8 cellular contexts compared by ENCODE assay signal in genomic region chr6:33317668-33318425, GRCh38. TPM values are rescaled to one million over a fixed set of nuclear protein-coding genes. Genes with fewer than 3 reads are reported as not detected.
DNase-seq lines count a peak whose midpoint lies in the region; ATAC-seq and TF ChIP-seq lines count a peak whose summit lies in the region.

Gene ZBTB22, minus strand, starts transcription at chr6:33317744. Its CDS starts 828 bp downstream, at chr6:33316916.

- H3K27me3 ChIP-seq in HUES64 (ENCODE audit: insufficient read depth, low read length) (no peaks in the 10 kb centered on the region), OCI-LY1 (ENCODE audit: insufficient read depth, low read length) (no peaks in the 10 kb centered on the region)

- peaks cover 10% of the 10 kb centered on the region; the same call in 1 of the 2 replicates for H3K79me2 ChIP-seq in OCI-LY1 (ENCODE audit: insufficient read depth, low read length)

- no peaks in the 10 kb centered on the region for H3K9me3 Mint-ChIP-seq in endothelial cell (ENCODE audit: unreplicated experiment)

- no peak within 1 kb of the TSS for H2AFZ ChIP-seq in OCI-LY1 (ENCODE audit: low read length)

- H3K4me3 ChIP-seq in HUES64 (ENCODE audit: low read length) = peak within 1 kb of the TSS; percentile 98
- peak within 1 kb of the TSS; percentile 66 for H3K4me3 ChIP-seq in OCI-LY1 (ENCODE audit: low read depth, low read length, poor library complexity, severe bottlenecking)

- DNase-seq in COLO829 (ENCODE audit: low spot score) = peak; percentile 94
- DNase-seq in activated CD8-positive, alpha-beta memory T cell treated with anti-CD3 and anti-CD28 coated beads, Interleukin-2, amount 50 U/mL, for 48 hours = peak; percentile 96
- peak; percentile 95 for DNase-seq in endothelial cell (ENCODE audit: low spot score)
- peak; percentile 99 for DNase-seq in midbrain (lab: John Stamatoyannopoulos, UW)
- peak; percentile 85 to 93 for DNase-seq in stimulated activated CD8-positive, alpha-beta memory T cell treated with anti-CD3 and anti-CD28 coated beads, Interleukin-2, amount 100 ng/mL, for 1 hour (ENCODE audit: low read depth in 2 of 2)

- peak within 1 kb of the TSS; percentile 64 for H3K27ac Mint-ChIP-seq in endothelial cell (ENCODE audit: unreplicated experiment)

- H3K9ac ChIP-seq in HUES64 (ENCODE audit: low read depth, low read length) = peak within 1 kb of the TSS; percentile 87
- H3K9ac ChIP-seq in OCI-LY1 (ENCODE audit: low read length) = peak within 1 kb of the TSS; percentile 54

- H4K20me1 ChIP-seq in OCI-LY1 (ENCODE audit: insufficient read depth, low read length) = no peaks in the 10 kb centered on the region

- 3% methylated on average over 44 of the region's 45 CpGs for WGBS in HUES64

- peaks cover 17% of the 10 kb centered on the region for H3K27me3 Mint-ChIP-seq in endothelial cell (ENCODE audit: unreplicated experiment)

- peaks cover 33% of the 10 kb centered on the region for H3K36me3 ChIP-seq in HUES64 (ENCODE audit: insufficient read depth, low read length)
- peaks cover 32% of the 10 kb centered on the region for H3K36me3 ChIP-seq in OCI-LY1 (ENCODE audit: insufficient read depth, low read length)

- H3K4me1 ChIP-seq in HUES64 (ENCODE audit: insufficient read depth, low read length) (peaks cover 21% of the 10 kb centered on the region), OCI-LY1 (ENCODE audit: insufficient read depth, low read length, severe bottlenecking) (peaks cover 51% of the 10 kb centered on the region)

- no peaks in the 10 kb centered on the region for H3K9me2 ChIP-seq in OCI-LY1 (ENCODE audit: low read depth, low read length)

- H3K4me1 Mint-ChIP-seq in endothelial cell (ENCODE audit: unreplicated experiment) = peaks cover 54% of the 10 kb centered on the region

- TF ChIP-seq CTCF in OCI-LY1 (IDR thresholded peaks at IDR 0.05; ENCODE audit: low read length) = no peak
- no peak for TF ChIP-seq CTCF in endothelial cell (IDR thresholded peaks at IDR 0.05; ENCODE audit: unreplicated experiment)

- peaks cover 32% of the 10 kb centered on the region for H3K36me3 Mint-ChIP-seq in endothelial cell (ENCODE audit: low read depth, unreplicated experiment)

- peak; percentile 37 for ATAC-seq in GM21390 (IDR thresholded peaks at IDR 0.05; ENCODE audit: unreplicated experiment)

- H3K4me3 Mint-ChIP-seq in endothelial cell (ENCODE audit: unreplicated experiment) = peak within 1 kb of the TSS; percentile 97

- H3K9me3 ChIP-seq in HUES64 (ENCODE audit: insufficient read depth, low read depth, low read length) = no peaks in the 10 kb centered on the region
- H3K9me3 ChIP-seq in OCI-LY1 (ENCODE audit: low read length) = no peaks in the 10 kb centered on the region

- H3F3A ChIP-seq in OCI-LY1 (ENCODE audit: insufficient read depth, low read length) = 0 out of 2 replicates have a peak, but pooled peaks cover 4% of the 10 kb centered on the region

- H3K4me2 ChIP-seq in OCI-LY1 (ENCODE audit: low read length) = peak within 1 kb of the TSS; percentile 93

- H3K27ac ChIP-seq in HUES64 (ENCODE audit: low read depth, low read length) (peak within 1 kb of the TSS; percentile 93), OCI-LY1 (ENCODE audit: low read depth, low read length, poor library complexity, severe bottlenecking) (peak within 1 kb of the TSS; percentile 97)

RNA-seq across cellular contexts. Expression of gene ZBTB22, which starts in this region (rescaled TPM):
- 8.0 TPM for polyA plus RNA-seq in HUES64 (2013, experiment 1 of 2)
- 13.1 TPM for polyA plus RNA-seq in HUES64 (2013, experiment 2 of 2)
- total RNA-seq in endothelial cell (ENCODE audit: unreplicated experiment) = 16.9 TPM

Comparison
In these comparisons a context has a peak if more than half of its experiments do, and no peak if none do; other contexts are left out.
1. Peak in every context shown above with its lines: DNase-seq, ATAC-seq, H3K4me3 ChIP-seq and H3K27ac ChIP-seq.